Comparison of ENCODE assay signal across 10 cellular contexts in genomic region chr5:32600057-32600622, GRCh38. TPM values are rescaled to one million over a fixed set of nuclear protein-coding genes. Genes with fewer than 3 reads are reported as not detected.
DNase-seq lines count a peak whose midpoint lies in the region; ATAC-seq and TF ChIP-seq lines count a peak whose summit lies in the region.
"Had no signal": no experiment of that assay in that cellular context is flagged by ENCODE, and none has a peak within 500 bp of the region (broad histone marks: within the 10 kb centered on the region; RNA-seq: fewer than 3 reads in every experiment).

No MANE protein-coding gene starts in this region.

- H3K4me3 ChIP-seq in brain microvascular endothelial cell (ENCODE audit: low read depth, low read length) (no peak overlapping the region), right atrium auricular region (no peak overlapping the region), uterus (no peak overlapping the region), H7 (ENCODE audit: insufficient read depth, low read depth, low read length) (no peak overlapping the region)
- H3K4me3 ChIP-seq: cardiac muscle cell had no signal

- peaks cover 63% of the 10 kb centered on the region for H3K4me1 Mint-ChIP-seq in activated T-cell treated with anti-CD3 and anti-CD28 coated beads, Interleukin-2, amount 50 U/mL, for 24 hours (ENCODE audit: low read depth)
- H3K4me1 Mint-ChIP-seq in activated T-cell treated with anti-CD3 and anti-CD28 coated beads, Interleukin-2, amount 50 U/mL, for 4 hours (ENCODE audit: low read depth), result peaks cover 54% of the 10 kb centered on the region

- H3K27ac Mint-ChIP-seq in activated T-cell treated with anti-CD3 and anti-CD28 coated beads, Interleukin-2, amount 50 U/mL, for 24 hours, result peak overlapping the region; percentile 67

- in situ Hi-C loops in brain microvascular endothelial cell (cut with HindIII; ENCODE audit: low pct_ligation_motif_present, low sequenced_read_pairs), result no loop called here

- intact Hi-C loops in uterus (cut with DNase I; ENCODE audit: low total_unique reads), result no loop called here

- TF ChIP-seq CTCF in brain microvascular endothelial cell (IDR thresholded peaks at IDR 0.05; ENCODE audit: low read depth, low read length, missing control alignments) (no peak), right atrium auricular region (IDR thresholded peaks at IDR 0.05) (no peak), uterus (IDR thresholded peaks at IDR 0.05) (no peak)

- H3K9me3 Mint-ChIP-seq in activated T-cell treated with anti-CD3 and anti-CD28 coated beads, Interleukin-2, amount 50 U/mL, for 24 hours, result no peaks in the 10 kb centered on the region
- no peaks in the 10 kb centered on the region for H3K9me3 Mint-ChIP-seq in activated T-cell treated with anti-CD3 and anti-CD28 coated beads, Interleukin-2, amount 50 U/mL, for 4 hours

- DNase-seq in activated T-cell treated with anti-CD3 and anti-CD28 coated beads, Interleukin-2, amount 50 U/mL, for 24 hours, result no peak
- DNase-seq in activated T-cell treated with anti-CD3 and anti-CD28 coated beads, Interleukin-2, amount 50 U/mL, for 4 hours, result no peak
- DNase-seq in brain microvascular endothelial cell (peak; percentile 53), right atrium auricular region (ENCODE audit: low spot score) (peak; percentile 16), uterus (no peak), H7 (no peak)
- no peak for DNase-seq in effector CD8-positive, alpha-beta T cell (lab: John Stamatoyannopoulos, UW)
- DNase-seq in NK-92 treated with Interleukin-12 subunit alpha and Interleukin-12 subunit beta, amount 100 ng/mL, for 24 hours (lab: John Stamatoyannopoulos, UW), result no peak
- DNase-seq: activated CD4-positive, alpha-beta T cell treated with anti-CD3 and anti-CD28 coated beads, Interleukin-2, amount 50 U/mL, for 48 hours had no signal

- H3K9me3 ChIP-seq in right atrium auricular region (no peaks in the 10 kb centered on the region), uterus (no peaks in the 10 kb centered on the region)

- TF ChIP-seq POLR2A in uterus (IDR thresholded peaks at IDR 0.05), result no peak

- H3K4me3 Mint-ChIP-seq in activated T-cell treated with anti-CD3 and anti-CD28 coated beads, Interleukin-2, amount 50 U/mL, for 24 hours, result no peak overlapping the region
- H3K4me3 Mint-ChIP-seq in activated T-cell treated with anti-CD3 and anti-CD28 coated beads, Interleukin-2, amount 50 U/mL, for 4 hours, result no peak overlapping the region

- H3K4me1 ChIP-seq in right atrium auricular region, result peaks cover 0 to 45% of the 10 kb centered on the region in 2 donors
- peaks cover 0 to 15% of the 10 kb centered on the region in 2 donors for H3K4me1 ChIP-seq in uterus

- no peaks in the 10 kb centered on the region for H3K27me3 Mint-ChIP-seq in activated T-cell treated with anti-CD3 and anti-CD28 coated beads, Interleukin-2, amount 50 U/mL, for 24 hours
- no peaks in the 10 kb centered on the region for H3K27me3 Mint-ChIP-seq in activated T-cell treated with anti-CD3 and anti-CD28 coated beads, Interleukin-2, amount 50 U/mL, for 4 hours (ENCODE audit: low read depth)

- H3K27me3 ChIP-seq in brain microvascular endothelial cell (replicated peaks) (no peaks in the 10 kb centered on the region), right atrium auricular region (no peaks in the 10 kb centered on the region), uterus (no peaks in the 10 kb centered on the region), H7 (ENCODE audit: control insufficient read depth, insufficient read depth, low read length) (no peaks in the 10 kb centered on the region)
- H3K27me3 ChIP-seq: cardiac muscle cell had no signal

- ATAC-seq in activated T-cell treated with anti-CD3 and anti-CD28 coated beads, Interleukin-2, amount 50 U/mL, for 4 hours, result no peak

- H3K36me3 Mint-ChIP-seq in activated T-cell treated with anti-CD3 and anti-CD28 coated beads, Interleukin-2, amount 50 U/mL, for 24 hours (ENCODE audit: low read depth), result peaks cover 96% of the 10 kb centered on the region
- H3K36me3 Mint-ChIP-seq in activated T-cell treated with anti-CD3 and anti-CD28 coated beads, Interleukin-2, amount 50 U/mL, for 4 hours (ENCODE audit: insufficient read depth), result peaks cover 65% of the 10 kb centered on the region

- H3K36me3 ChIP-seq in brain microvascular endothelial cell (replicated peaks) (peaks cover 26% of the 10 kb centered on the region), right atrium auricular region (peaks cover 34% of the 10 kb centered on the region), uterus (no peaks in the 10 kb centered on the region), H7 (replicated peaks; ENCODE audit: control insufficient read depth, insufficient read depth, low read length) (peaks cover 6% of the 10 kb centered on the region)

- no peak overlapping the region for H3K27ac ChIP-seq in brain microvascular endothelial cell
- H3K27ac ChIP-seq in right atrium auricular region, result peak overlapping the region in 1 of 2 donors; percentile 20
- peak overlapping the region; percentile 1 to 42 for H3K27ac ChIP-seq in uterus
- H3K27ac ChIP-seq: cardiac muscle cell had no signal

RNA-seq across cellular contexts. Expression of gene SUB1, which starts 14.8 kb away (rescaled TPM):
- 100 to 1,000 TPM; 453 to 460 (median 459) TPM for total RNA-seq in activated T-cell treated with anti-CD3 and anti-CD28 coated beads, Interleukin-2, amount 50 U/mL, for 4 hours
- 100 to 1,000 TPM; 145 to 209 TPM for total RNA-seq in right atrium auricular region
- total RNA-seq in uterus, result 100 to 1,000 TPM in 3 of 4 donors, 10 to 100 TPM in 1; 42.0 to 287 (median 127) TPM
- total RNA-seq in H7 (2014; rRNA removed; shearing (Covaris generic)), result 138 and 154 TPM in 2 replicates

Comparison
In these comparisons a context has a peak if more than half of its experiments do, and no peak if none do; other contexts are left out.
1. DNase-seq: peak in brain microvascular endothelial cell (single experiment) and right atrium auricular region (single experiment); none in activated T-cell treated with anti-CD3 and anti-CD28 coated beads, Interleukin-2, amount 50 U/mL, for 24 hours (single experiment), activated T-cell treated with anti-CD3 and anti-CD28 coated beads, Interleukin-2, amount 50 U/mL, for 4 hours (single experiment), uterus (0 of 2), H7 (single experiment), effector CD8-positive, alpha-beta T cell (single experiment) and NK-92 treated with Interleukin-12 subunit alpha and Interleukin-12 subunit beta, amount 100 ng/mL, for 24 hours (single experiment).